14 cellular contexts compared by ENCODE assay signal in the genomic region with DNA sequence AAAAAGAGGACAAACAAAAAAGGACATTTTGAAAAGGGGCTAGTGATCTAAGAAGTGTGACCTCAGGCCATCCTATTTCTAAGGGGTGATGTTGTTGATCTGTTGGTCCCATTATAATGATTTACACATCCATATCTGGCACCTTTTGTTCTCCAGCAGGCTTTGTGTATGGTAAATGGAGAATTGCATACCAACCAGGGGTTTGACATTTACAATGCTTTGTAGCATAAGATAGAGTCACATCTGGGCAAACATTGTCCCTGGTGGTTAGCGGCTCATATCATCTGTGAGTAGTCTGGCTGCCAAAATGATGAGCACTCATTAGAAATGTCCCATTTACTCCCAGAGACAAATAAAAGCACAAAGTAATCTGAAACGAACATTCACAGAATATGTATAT.
"Had no signal": no experiment of that assay in that cellular context is flagged by ENCODE, and none has a peak within 500 bp of the region (broad histone marks: within the 10 kb centered on the region; RNA-seq: fewer than 3 reads in every experiment).

No MANE protein-coding gene starts in this region.

- DNase-seq: activated CD4-positive, alpha-beta T cell treated with anti-CD3 and anti-CD28 coated beads, Interleukin-2, amount 50 U/mL, for 4 hours; activated effector memory CD4-positive, alpha-beta T cell treated with Interleukin-2 at 50 U/mL for 16 hours; activated T-cell treated with anti-CD3 and anti-CD28 coated beads, Interleukin-2, amount 50 U/mL, for 24 hours; cortex of kidney; effector memory CD4-positive, alpha-beta T cell; left lung; mucosa of descending colon; naive thymus-derived CD8-positive, alpha-beta T cell; posterior cingulate gyrus had no signal

- H3K27ac ChIP-seq: epithelial cell of prostate, gastroesophageal sphincter, left lung, neutrophil, skin epidermis, vagina had no signal
